Comparison of ENCODE assay signal across 10 cellular contexts in genomic region chr1:41678141-41678878, GRCh38.
DNase-seq lines count a peak whose midpoint lies in the region; ATAC-seq and TF ChIP-seq lines count a peak whose summit lies in the region.
"Had no signal": no experiment of that assay in that cellular context is flagged by ENCODE, and none has a peak within 500 bp of the region (broad histone marks: within the 10 kb centered on the region; RNA-seq: fewer than 3 reads in every experiment).

No MANE protein-coding gene starts in this region.

- H3K27me3 ChIP-seq in SJSA1 (replicated peaks) (no peaks in the 10 kb centered on the region), heart left ventricle (no peaks in the 10 kb centered on the region), tibial nerve (no peaks in the 10 kb centered on the region), HAP-1 (ENCODE audit: low read depth) (peaks cover 3% of the 10 kb centered on the region; the same call in 1 of the 2 replicates)
- H3K27me3 ChIP-seq: BE2C, cardiac muscle cell had no signal

- DNase-seq in activated T-cell treated with anti-CD3 and anti-CD28 coated beads, Interleukin-2, amount 50 U/mL, for 24 hours = peak; percentile 28
- DNase-seq in activated T-cell treated with anti-CD3 and anti-CD28 coated beads for 4 hours (no peak), SJSA1 (ENCODE audit: low read depth in 1 of 2, low spot score in 2 of 2) (peak in 1 of 2 experiments; percentile 48), heart left ventricle (peak; percentile 55 to 82 (median 56)), tibial nerve (ENCODE audit: low spot score in 2 of 2) (peak; percentile 55 to 60), DMS153 (lab: John Stamatoyannopoulos, UW) (no peak), HAP-1 (ENCODE audit: low spot score in 2 of 2) (no peak)
- DNase-seq: BE2C had no signal

- H3K4me1 Mint-ChIP-seq in activated T-cell treated with anti-CD3 and anti-CD28 coated beads, Interleukin-2, amount 50 U/mL, for 24 hours (ENCODE audit: low read depth) = peaks cover 71% of the 10 kb centered on the region

- in situ Hi-C loops in HAP-1 (cut with MboI; ENCODE audit: low sequenced_read_pairs) = no loop called here

- H3K4me3 Mint-ChIP-seq in activated T-cell treated with anti-CD3 and anti-CD28 coated beads, Interleukin-2, amount 50 U/mL, for 24 hours = no peak overlapping the region

- peak in 1 of 2 donors; percentile 22 for TF ChIP-seq EP300 in tibial nerve (IDR thresholded peaks at IDR 0.05)

- H3K36me3 Mint-ChIP-seq in activated T-cell treated with anti-CD3 and anti-CD28 coated beads, Interleukin-2, amount 50 U/mL, for 24 hours (ENCODE audit: low read depth) = no peaks in the 10 kb centered on the region

- ATAC-seq in heart left ventricle = peak in 2 of 4 donors; percentile 14 to 39
- no peak for ATAC-seq in HG03280 (IDR thresholded peaks at IDR 0.05; ENCODE audit: unreplicated experiment)

- H3K27ac ChIP-seq in SJSA1 (peak overlapping the region; percentile 20; the same call in 1 of the 2 replicates), heart left ventricle (peak overlapping the region in 5 of 12 donors; percentile 14 to 53 (median 29)), tibial nerve (peak overlapping the region in 3 of 4 donors; percentile 14 to 67 (median 54))
- H3K27ac ChIP-seq: cardiac muscle cell had no signal

- no peaks in the 10 kb centered on the region for H3K9me3 ChIP-seq in SJSA1 (replicated peaks)
- H3K9me3 ChIP-seq in heart left ventricle = no peaks in the 10 kb centered on the region
- no peaks in the 10 kb centered on the region for H3K9me3 ChIP-seq in tibial nerve
- H3K9me3 ChIP-seq in HAP-1 = no peaks in the 10 kb centered on the region
- H3K9me3 ChIP-seq: BE2C had no signal

- 58 to 75% (median 67%) methylated on average over 10 to 12 of the region's 12 CpGs for WGBS in heart left ventricle, 4 donors
- 59 to 63% methylated on average over 9 to 12 of the region's 12 CpGs for WGBS in tibial nerve, 2 donors

- no peak for TF ChIP-seq CTCF in heart left ventricle (IDR thresholded peaks at IDR 0.05)
- TF ChIP-seq CTCF in tibial nerve (IDR thresholded peaks at IDR 0.05) = no peak

- H3K4me3 ChIP-seq in SJSA1 (no peak overlapping the region), heart left ventricle (no peak overlapping the region), tibial nerve (no peak overlapping the region), HAP-1 (no peak overlapping the region)
- H3K4me3 ChIP-seq: cardiac muscle cell had no signal

- H3K4me1 ChIP-seq in SJSA1 (replicated peaks) (peaks cover 25% of the 10 kb centered on the region), heart left ventricle (peaks cover 0 to 69% (median 27%) of the 10 kb centered on the region in 12 donors), tibial nerve (peaks cover 0 to 45% (median 15%) of the 10 kb centered on the region in 4 donors), HAP-1 (no peaks in the 10 kb centered on the region)
- H3K4me1 ChIP-seq: BE2C had no signal

- intact Hi-C loops in heart left ventricle (cut with DNase I) = no loop called here

- H3K9me3 Mint-ChIP-seq in activated T-cell treated with anti-CD3 and anti-CD28 coated beads, Interleukin-2, amount 50 U/mL, for 24 hours = no peaks in the 10 kb centered on the region

- H3K27ac Mint-ChIP-seq in activated T-cell treated with anti-CD3 and anti-CD28 coated beads, Interleukin-2, amount 50 U/mL, for 24 hours = peak overlapping the region; percentile 16

- no peaks in the 10 kb centered on the region for H3K27me3 Mint-ChIP-seq in activated T-cell treated with anti-CD3 and anti-CD28 coated beads, Interleukin-2, amount 50 U/mL, for 24 hours

- H3K36me3 ChIP-seq in SJSA1 (no peaks in the 10 kb centered on the region), heart left ventricle (no peaks in the 10 kb centered on the region), tibial nerve (no peaks in the 10 kb centered on the region), HAP-1 (replicated peaks) (no peaks in the 10 kb centered on the region)
- H3K36me3 ChIP-seq: BE2C, cardiac muscle cell had no signal

- no peak for TF ChIP-seq POLR2A in heart left ventricle (IDR thresholded peaks at IDR 0.05)
- no peak for TF ChIP-seq POLR2A in tibial nerve (IDR thresholded peaks at IDR 0.05)

Comparison
In these comparisons a context has a peak if more than half of its experiments do, and no peak if none do; other contexts are left out.
1. DNase-seq: peak in activated T-cell treated with anti-CD3 and anti-CD28 coated beads, Interleukin-2, amount 50 U/mL, for 24 hours (single experiment), heart left ventricle (5 of 5) and tibial nerve (2 of 2); none in activated T-cell treated with anti-CD3 and anti-CD28 coated beads for 4 hours (single experiment), DMS153 (single experiment) and HAP-1 (0 of 2).